In the genomic region with DNA sequence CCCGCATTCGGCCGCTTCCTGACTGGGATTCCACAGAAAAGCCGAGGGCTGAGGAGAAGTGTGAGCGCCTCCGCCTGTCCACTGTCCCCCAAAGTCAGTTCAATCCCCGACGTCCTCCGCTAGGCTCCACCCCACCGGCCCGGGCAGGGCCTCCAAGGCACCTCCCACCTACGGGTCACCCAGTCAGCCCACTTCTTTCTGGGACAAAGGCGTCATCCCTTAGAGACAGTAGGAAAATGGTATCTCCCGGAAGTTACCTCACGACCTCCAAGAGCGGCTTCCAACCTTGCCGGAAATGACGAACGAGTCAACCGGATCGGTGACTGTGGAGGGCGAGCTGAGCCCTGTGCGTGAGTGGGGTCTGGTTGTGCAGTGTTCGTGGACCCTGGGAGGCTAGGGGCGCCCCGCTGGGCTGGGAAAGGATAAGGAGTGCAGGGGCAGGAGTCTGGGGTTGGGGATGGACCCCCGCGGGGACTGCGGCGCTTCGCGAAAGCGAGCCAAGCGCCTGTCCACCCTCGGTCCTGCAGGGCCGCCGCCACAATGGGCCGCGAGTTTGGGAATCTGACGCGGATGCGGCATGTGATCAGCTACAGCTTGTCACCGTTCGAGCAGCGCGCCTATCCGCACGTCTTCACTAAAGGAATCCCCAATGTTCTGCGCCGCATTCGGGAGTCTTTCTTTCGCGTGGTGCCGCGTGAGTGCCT, we compare ENCODE assay signal across 8 cellular contexts. TPM values are rescaled to one million over a fixed set of nuclear protein-coding genes. Genes with fewer than 3 reads are reported as not detected.
DNase-seq lines count a peak whose midpoint lies in the region; ATAC-seq and TF ChIP-seq lines count a peak whose summit lies in the region.

A gene with protein sequence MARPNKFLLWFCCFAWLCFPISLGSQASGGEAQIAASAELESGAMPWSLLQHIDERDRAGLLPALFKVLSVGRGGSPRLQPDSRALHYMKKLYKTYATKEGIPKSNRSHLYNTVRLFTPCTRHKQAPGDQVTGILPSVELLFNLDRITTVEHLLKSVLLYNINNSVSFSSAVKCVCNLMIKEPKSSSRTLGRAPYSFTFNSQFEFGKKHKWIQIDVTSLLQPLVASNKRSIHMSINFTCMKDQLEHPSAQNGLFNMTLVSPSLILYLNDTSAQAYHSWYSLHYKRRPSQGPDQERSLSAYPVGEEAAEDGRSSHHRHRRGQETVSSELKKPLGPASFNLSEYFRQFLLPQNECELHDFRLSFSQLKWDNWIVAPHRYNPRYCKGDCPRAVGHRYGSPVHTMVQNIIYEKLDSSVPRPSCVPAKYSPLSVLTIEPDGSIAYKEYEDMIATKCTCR (minus strand): TSS at position 128 of the 704 bp plus-strand sequence. CDS start 1,936 bp downstream, outside the sequence.
A gene (plus strand): TSS at position 301 of the 704 bp plus-strand sequence. CDS start 240 bp downstream, at position 541.

- peak within 1 kb of the TSS; percentile 89 to 97 for H3K4me3 Mint-ChIP-seq in effector memory CD8-positive, alpha-beta T cell
- H3K4me3 Mint-ChIP-seq in memory B cell, result peak within 1 kb of the TSS; percentile 93

- no peak for TF ChIP-seq CTCF in GM20000 (IDR thresholded peaks at IDR 0.05; ENCODE audit: extremely low read depth, missing control alignments)

- peak within 1 kb of the TSS; percentile 96 to 98 for H3K27ac Mint-ChIP-seq in effector memory CD8-positive, alpha-beta T cell
- peak within 1 kb of the TSS; percentile 95 for H3K27ac Mint-ChIP-seq in memory B cell

- H3K4me1 Mint-ChIP-seq in effector memory CD8-positive, alpha-beta T cell (ENCODE audit: low read depth in 2 of 2), result peaks cover 14 to 17% of the 10 kb centered on the region in 2 donors
- H3K4me1 Mint-ChIP-seq in memory B cell, result peaks cover 18% of the 10 kb centered on the region

- H3K9me3 Mint-ChIP-seq in effector memory CD8-positive, alpha-beta T cell, result no peaks in the 10 kb centered on the region
- H3K9me3 Mint-ChIP-seq in memory B cell, result no peaks in the 10 kb centered on the region

- DNase-seq in COR-L47 (lab: John Stamatoyannopoulos, UW), result peak; percentile 99
- peak; percentile 95 for DNase-seq in GM20000 (ENCODE audit: low spot score)
- peak; percentile 99 for DNase-seq in HT-29 (ENCODE audit: low spot score)
- DNase-seq in NK-92 treated with Interleukin-12 subunit alpha and Interleukin-12 subunit beta, amount 100 ng/mL, for 24 hours (lab: John Stamatoyannopoulos, UW), result peak; percentile 92
- peak; percentile 69 to 83 (median 82) for DNase-seq in activated CD8-positive, alpha-beta memory T cell treated with anti-CD3 and anti-CD28 coated beads for 48 hours (ENCODE audit: low read depth in 2 of 3, low spot score in 2 of 3)
- DNase-seq in effector memory CD8-positive, alpha-beta T cell, result peak; percentile 89 to 93 (median 90)
- DNase-seq in memory B cell (ENCODE audit: low spot score in 2 of 2), result peak; percentile 77 to 90
- DNase-seq in stimulated activated CD8-positive, alpha-beta memory T cell treated with anti-CD3 and anti-CD28 coated beads, Interleukin-12 subunit alpha, Interleukin-12 subunit beta, amount 100 ng/mL, for 24 hours (ENCODE audit: extremely low read depth), result peak; percentile 80

- peaks cover 34% of the 10 kb centered on the region for H3K36me3 Mint-ChIP-seq in effector memory CD8-positive, alpha-beta T cell (ENCODE audit: insufficient read depth)
- H3K36me3 Mint-ChIP-seq in memory B cell, result peaks cover 1% of the 10 kb centered on the region

- peak; percentile 96 for ATAC-seq in effector memory CD8-positive, alpha-beta T cell (replicated peaks)
- peak; percentile 96 for ATAC-seq in memory B cell (ENCODE audit: low read depth)

- H3K27me3 Mint-ChIP-seq in effector memory CD8-positive, alpha-beta T cell, result no peaks in the 10 kb centered on the region
- no peaks in the 10 kb centered on the region for H3K27me3 Mint-ChIP-seq in memory B cell

RNA-seq across cellular contexts. Expression of the first gene that starts in this region (rescaled TPM):
- total RNA-seq in HT-29 (2014; rRNA removed; shearing (Covaris generic)), result 0.05 and 0.26 TPM in 2 replicates

RNA-seq across cellular contexts. Expression of the second gene that starts in this region (rescaled TPM):
- 227 and 266 TPM in 2 replicates for total RNA-seq in HT-29 (2014; rRNA removed; shearing (Covaris generic))

Comparison
In these comparisons a context has a peak if more than half of its experiments do, and no peak if none do; other contexts are left out.
1. Peak in every context shown above with its lines: DNase-seq and ATAC-seq.